ENCODE assay signal across 8 cellular contexts in the genomic region with DNA sequence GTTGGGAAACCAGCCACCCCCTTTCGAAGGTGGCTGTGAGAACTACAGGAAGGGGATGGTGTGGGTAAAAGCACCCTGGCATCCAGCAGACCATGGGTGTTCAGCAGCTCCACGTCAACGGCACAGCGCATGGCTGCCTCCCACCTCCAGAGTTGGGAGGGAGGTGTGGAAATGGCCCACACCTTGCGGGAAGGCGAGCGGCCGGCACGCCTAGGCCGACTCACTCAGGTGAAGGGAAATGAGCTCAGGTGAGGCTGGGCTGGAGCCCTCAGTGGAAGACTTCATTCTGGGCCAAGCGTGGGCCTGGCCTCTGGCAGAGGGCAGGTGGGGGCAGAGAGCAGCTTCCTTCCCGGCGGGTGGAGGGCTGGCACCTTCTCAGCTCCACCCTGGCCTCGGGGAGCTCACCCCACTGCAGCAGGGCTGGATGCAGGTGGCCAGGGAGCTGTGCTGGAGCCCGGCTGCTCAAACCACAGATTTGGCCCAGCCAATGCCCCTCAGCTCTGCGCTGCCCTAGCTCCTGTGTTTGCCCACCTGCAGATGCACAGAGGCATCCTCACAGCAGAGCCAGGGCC. TPM values are rescaled to one million over a fixed set of nuclear protein-coding genes. Genes with fewer than 3 reads are reported as not detected.
A peak's percentile ranks its signal among the peaks of the same experiment; 100 is the strongest.
DNase-seq lines count a peak whose midpoint lies in the region; ATAC-seq lines count a peak whose summit lies in the region.

No MANE protein-coding gene starts in this region.

- peak overlapping the region; percentile 48 for H4K8ac ChIP-seq in mesenchymal stem cell (ENCODE audit: low read length)

- H3K79me1 ChIP-seq in mesenchymal stem cell (replicated peaks; ENCODE audit: low read length, poor library complexity, severe bottlenecking), result peaks cover 20% of the 10 kb centered on the region

- peak overlapping the region; percentile 71 to 92 for H2BK12ac ChIP-seq in mesenchymal stem cell (ENCODE audit: low read length in 2 of 2)

- H3K9ac ChIP-seq in mesenchymal stem cell (ENCODE audit: low read length), result peak overlapping the region; percentile 85

- peak; percentile 32 for ATAC-seq in GM18909 (IDR thresholded peaks at IDR 0.05; ENCODE audit: poor library complexity, unreplicated experiment)
- peak; percentile 19 for ATAC-seq in HG03354 (IDR thresholded peaks at IDR 0.05; ENCODE audit: poor library complexity, severe bottlenecking, unreplicated experiment)

- H3K36me3 ChIP-seq in mesenchymal stem cell (ENCODE audit: control insufficient read depth in 1 of 2, insufficient read depth in 2 of 2, low read depth in 1 of 2, low read length in 2 of 2), result no peaks in the 10 kb centered on the region

- H2BK120ac ChIP-seq in mesenchymal stem cell (ENCODE audit: low read depth, low read length), result peak overlapping the region; percentile 74

- no peaks in the 10 kb centered on the region for H3K9me3 ChIP-seq in mesenchymal stem cell (ENCODE audit: control insufficient read depth, low read length)

- H3K4me1 ChIP-seq in mesenchymal stem cell (ENCODE audit: control insufficient read depth, insufficient read depth, low read depth, low read length), result peaks cover 68% of the 10 kb centered on the region

- H2BK5ac ChIP-seq in mesenchymal stem cell (ENCODE audit: low read depth, low read length, poor library complexity, severe bottlenecking), result no peak overlapping the region

- no peak overlapping the region for H2AFZ ChIP-seq in mesenchymal stem cell (ENCODE audit: low read depth, low read length)

- H3K27me3 ChIP-seq in mesenchymal stem cell (ENCODE audit: control insufficient read depth in 1 of 2, insufficient read depth in 1 of 2, low read length in 2 of 2), result no peaks in the 10 kb centered on the region

- H3K4me3 ChIP-seq in mesenchymal stem cell (ENCODE audit: insufficient read depth in 1 of 2, low read depth in 1 of 2, low read length in 2 of 2), result peak overlapping the region in 1 of 2 experiments; percentile 35

- H3K23ac ChIP-seq in mesenchymal stem cell (ENCODE audit: low read length in 2 of 2), result peak overlapping the region in 1 of 2 experiments; percentile 36

- WGBS in mesenchymal stem cell, result 81% methylated on average over 16 of the region's 16 CpGs

- H3K27ac ChIP-seq in mesenchymal stem cell (ENCODE audit: low read length, poor library complexity, severe bottlenecking), result peak overlapping the region; percentile 84

- DNase-seq in activated T-helper 9 cell treated with anti-CD3 and anti-CD28 coated beads, Interleukin-2, amount 50 U/mL, for 16 hours (ENCODE audit: low read depth), result peak; percentile 30
- DNase-seq in mesenchymal stem cell (no peak), T1000 (lab: John Stamatoyannopoulos, UW) (no peak), DMS 273 treated with DMSO at 0.1 percent for 48 hours (lab: John Stamatoyannopoulos, UW) (no peak), nucleus accumbens (lab: John Stamatoyannopoulos, UW) (no peak), AG20443 (ENCODE audit: low spot score) (no peak)

- peak overlapping the region; percentile 95 for H4K91ac ChIP-seq in mesenchymal stem cell (ENCODE audit: low read length)

- H2BK15ac ChIP-seq in mesenchymal stem cell (ENCODE audit: low read depth, poor library complexity, severe bottlenecking), result peak overlapping the region; percentile 55

- peak overlapping the region; percentile 42 to 85 for H3K4ac ChIP-seq in mesenchymal stem cell (ENCODE audit: low read depth in 1 of 2, low read length in 2 of 2)

- H3K14ac ChIP-seq in mesenchymal stem cell (ENCODE audit: low read length in 2 of 2), result peak overlapping the region in 1 of 2 experiments; percentile 63

- peak overlapping the region; percentile 98 to 99 for H3K18ac ChIP-seq in mesenchymal stem cell (ENCODE audit: low read depth in 1 of 2, low read length in 2 of 2)

- peak overlapping the region; percentile 26 for H3K4me2 ChIP-seq in mesenchymal stem cell (ENCODE audit: low read length, poor library complexity, severe bottlenecking)

- H2AK5ac ChIP-seq in mesenchymal stem cell (ENCODE audit: low read length, severe bottlenecking), result peak overlapping the region; percentile 45

RNA-seq across cellular contexts. Expression of a gene that starts 24.8 kb away (rescaled TPM):
- 7.7 TPM for polyA plus RNA-seq in mesenchymal stem cell (2013, experiment 1 of 2)
- polyA plus RNA-seq in mesenchymal stem cell (2013, experiment 2 of 2), result 7.8 TPM

RNA-seq across cellular contexts. Expression of a gene that starts 29.3 kb away (rescaled TPM):
- polyA plus RNA-seq in mesenchymal stem cell (2013, experiment 1 of 2), result 8.7 TPM
- 8.3 TPM for polyA plus RNA-seq in mesenchymal stem cell (2013, experiment 2 of 2)
